1 cellular context compared by ENCODE assay signal in the genomic region with DNA sequence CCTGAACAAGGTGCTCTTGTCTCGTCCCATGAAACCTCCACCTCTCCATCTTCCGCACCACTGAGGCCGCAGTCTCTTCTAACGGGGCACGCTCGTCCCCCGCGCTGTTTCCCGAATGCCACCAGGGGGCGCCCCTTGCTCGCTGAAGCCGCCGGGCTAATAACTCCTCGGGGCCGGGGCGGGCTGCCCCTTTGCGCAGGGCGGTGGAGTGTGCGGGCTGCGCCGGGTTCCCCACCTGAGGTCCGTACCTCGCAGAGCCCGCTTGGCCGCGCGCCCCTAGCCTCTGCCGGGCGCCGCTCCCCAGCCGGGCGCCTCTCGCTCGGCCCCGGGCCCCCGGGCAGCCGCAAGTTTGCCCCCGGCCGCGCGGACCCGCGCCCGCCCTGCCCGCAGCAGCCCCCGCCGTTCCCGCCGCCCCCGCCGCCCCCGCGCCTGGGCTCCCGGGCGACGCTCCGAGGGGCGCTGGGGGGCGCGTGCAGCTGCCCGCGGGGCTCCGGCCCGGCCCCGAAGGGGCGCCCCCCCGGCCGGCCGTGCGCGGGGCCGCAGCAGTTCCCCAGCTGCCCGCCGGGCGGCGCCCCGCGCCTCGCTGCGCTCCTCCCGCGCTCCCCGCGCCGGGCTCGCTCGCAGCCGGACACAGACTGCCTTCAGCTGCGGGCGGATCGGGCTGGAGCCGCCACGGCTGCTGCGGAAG.
TF ChIP-seq lines count a peak whose summit lies in the region.

A gene with protein sequence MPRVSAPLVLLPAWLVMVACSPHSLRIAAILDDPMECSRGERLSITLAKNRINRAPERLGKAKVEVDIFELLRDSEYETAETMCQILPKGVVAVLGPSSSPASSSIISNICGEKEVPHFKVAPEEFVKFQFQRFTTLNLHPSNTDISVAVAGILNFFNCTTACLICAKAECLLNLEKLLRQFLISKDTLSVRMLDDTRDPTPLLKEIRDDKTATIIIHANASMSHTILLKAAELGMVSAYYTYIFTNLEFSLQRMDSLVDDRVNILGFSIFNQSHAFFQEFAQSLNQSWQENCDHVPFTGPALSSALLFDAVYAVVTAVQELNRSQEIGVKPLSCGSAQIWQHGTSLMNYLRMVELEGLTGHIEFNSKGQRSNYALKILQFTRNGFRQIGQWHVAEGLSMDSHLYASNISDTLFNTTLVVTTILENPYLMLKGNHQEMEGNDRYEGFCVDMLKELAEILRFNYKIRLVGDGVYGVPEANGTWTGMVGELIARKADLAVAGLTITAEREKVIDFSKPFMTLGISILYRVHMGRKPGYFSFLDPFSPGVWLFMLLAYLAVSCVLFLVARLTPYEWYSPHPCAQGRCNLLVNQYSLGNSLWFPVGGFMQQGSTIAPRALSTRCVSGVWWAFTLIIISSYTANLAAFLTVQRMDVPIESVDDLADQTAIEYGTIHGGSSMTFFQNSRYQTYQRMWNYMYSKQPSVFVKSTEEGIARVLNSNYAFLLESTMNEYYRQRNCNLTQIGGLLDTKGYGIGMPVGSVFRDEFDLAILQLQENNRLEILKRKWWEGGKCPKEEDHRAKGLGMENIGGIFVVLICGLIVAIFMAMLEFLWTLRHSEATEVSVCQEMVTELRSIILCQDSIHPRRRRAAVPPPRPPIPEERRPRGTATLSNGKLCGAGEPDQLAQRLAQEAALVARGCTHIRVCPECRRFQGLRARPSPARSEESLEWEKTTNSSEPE (plus strand): TSS at position 633 of the 688 bp plus-strand sequence. CDS start 148,571 bp downstream, outside the sequence.

TF ChIP-seq in HepG2, 621 proteins besides CTCF, POLR2A, EP300 and RAD21 (continued from another document):
- TF ChIP-seq ZNF687 (CRISPR knock-in tag; IDR thresholded peaks at IDR 0.05): peak; percentile 54
- TF ChIP-seq ZNF549 (CRISPR knock-in tag; IDR thresholded peaks at IDR 0.05): no peak
- no peak for TF ChIP-seq MED1 (CRISPR knock-in tag; IDR thresholded peaks at IDR 0.05)
- TF ChIP-seq BCL6 (CRISPR knock-in tag; IDR thresholded peaks at IDR 0.05): no peak
- no peak for TF ChIP-seq ZNF354B (CRISPR knock-in tag; IDR thresholded peaks at IDR 0.05)
- TF ChIP-seq ZNF143 (CRISPR knock-in tag; IDR thresholded peaks at IDR 0.05): no peak
- peak; percentile 39; the same call in 1 of the 2 replicates for TF ChIP-seq ZBTB7B (CRISPR knock-in tag; IDR thresholded peaks at IDR 0.05)
- TF ChIP-seq ATM (IDR thresholded peaks at IDR 0.05; ENCODE audit: borderline replicate concordance): no peak
- TF ChIP-seq KDM5B (CRISPR knock-in tag; IDR thresholded peaks at IDR 0.05; ENCODE audit: borderline replicate concordance): peak; percentile 52; the same call in 1 of the 2 replicates
- TF ChIP-seq, protein P1, sequence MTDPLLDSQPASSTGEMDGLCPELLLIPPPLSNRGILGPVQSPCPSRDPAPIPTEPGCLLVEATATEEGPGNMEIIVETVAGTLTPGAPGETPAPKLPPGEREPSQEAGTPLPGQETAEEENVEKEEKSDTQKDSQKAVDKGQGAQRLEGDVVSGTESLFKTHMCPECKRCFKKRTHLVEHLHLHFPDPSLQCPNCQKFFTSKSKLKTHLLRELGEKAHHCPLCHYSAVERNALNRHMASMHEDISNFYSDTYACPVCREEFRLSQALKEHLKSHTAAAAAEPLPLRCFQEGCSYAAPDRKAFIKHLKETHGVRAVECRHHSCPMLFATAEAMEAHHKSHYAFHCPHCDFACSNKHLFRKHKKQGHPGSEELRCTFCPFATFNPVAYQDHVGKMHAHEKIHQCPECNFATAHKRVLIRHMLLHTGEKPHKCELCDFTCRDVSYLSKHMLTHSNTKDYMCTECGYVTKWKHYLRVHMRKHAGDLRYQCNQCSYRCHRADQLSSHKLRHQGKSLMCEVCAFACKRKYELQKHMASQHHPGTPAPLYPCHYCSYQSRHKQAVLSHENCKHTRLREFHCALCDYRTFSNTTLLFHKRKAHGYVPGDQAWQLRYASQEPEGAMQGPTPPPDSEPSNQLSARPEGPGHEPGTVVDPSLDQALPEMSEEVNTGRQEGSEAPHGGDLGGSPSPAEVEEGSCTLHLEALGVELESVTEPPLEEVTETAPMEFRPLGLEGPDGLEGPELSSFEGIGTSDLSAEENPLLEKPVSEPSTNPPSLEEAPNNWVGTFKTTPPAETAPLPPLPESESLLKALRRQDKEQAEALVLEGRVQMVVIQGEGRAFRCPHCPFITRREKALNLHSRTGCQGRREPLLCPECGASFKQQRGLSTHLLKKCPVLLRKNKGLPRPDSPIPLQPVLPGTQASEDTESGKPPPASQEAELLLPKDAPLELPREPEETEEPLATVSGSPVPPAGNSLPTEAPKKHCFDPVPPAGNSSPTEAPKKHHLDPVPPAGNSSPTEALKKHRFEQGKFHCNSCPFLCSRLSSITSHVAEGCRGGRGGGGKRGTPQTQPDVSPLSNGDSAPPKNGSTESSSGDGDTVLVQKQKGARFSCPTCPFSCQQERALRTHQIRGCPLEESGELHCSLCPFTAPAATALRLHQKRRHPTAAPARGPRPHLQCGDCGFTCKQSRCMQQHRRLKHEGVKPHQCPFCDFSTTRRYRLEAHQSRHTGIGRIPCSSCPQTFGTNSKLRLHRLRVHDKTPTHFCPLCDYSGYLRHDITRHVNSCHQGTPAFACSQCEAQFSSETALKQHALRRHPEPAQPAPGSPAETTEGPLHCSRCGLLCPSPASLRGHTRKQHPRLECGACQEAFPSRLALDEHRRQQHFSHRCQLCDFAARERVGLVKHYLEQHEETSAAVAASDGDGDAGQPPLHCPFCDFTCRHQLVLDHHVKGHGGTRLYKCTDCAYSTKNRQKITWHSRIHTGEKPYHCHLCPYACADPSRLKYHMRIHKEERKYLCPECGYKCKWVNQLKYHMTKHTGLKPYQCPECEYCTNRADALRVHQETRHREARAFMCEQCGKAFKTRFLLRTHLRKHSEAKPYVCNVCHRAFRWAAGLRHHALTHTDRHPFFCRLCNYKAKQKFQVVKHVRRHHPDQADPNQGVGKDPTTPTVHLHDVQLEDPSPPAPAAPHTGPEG (CRISPR knock-in tag; IDR thresholded peaks at IDR 0.05): no peak
- no peak for TF ChIP-seq ZNF484 (CRISPR knock-in tag; IDR thresholded peaks at IDR 0.05; ENCODE audit: borderline replicate concordance, low read depth)
- TF ChIP-seq HNRNPUL1 (IDR thresholded peaks at IDR 0.05; ENCODE audit: low read depth, low read length): no peak
- TF ChIP-seq, protein P2, sequence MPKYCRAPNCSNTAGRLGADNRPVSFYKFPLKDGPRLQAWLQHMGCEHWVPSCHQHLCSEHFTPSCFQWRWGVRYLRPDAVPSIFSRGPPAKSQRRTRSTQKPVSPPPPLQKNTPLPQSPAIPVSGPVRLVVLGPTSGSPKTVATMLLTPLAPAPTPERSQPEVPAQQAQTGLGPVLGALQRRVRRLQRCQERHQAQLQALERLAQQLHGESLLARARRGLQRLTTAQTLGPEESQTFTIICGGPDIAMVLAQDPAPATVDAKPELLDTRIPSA (CRISPR knock-in tag; IDR thresholded peaks at IDR 0.05; ENCODE audit: borderline replicate concordance): no peak
